Comparison of ENCODE assay signal across 7 cellular contexts in the genomic region with DNA sequence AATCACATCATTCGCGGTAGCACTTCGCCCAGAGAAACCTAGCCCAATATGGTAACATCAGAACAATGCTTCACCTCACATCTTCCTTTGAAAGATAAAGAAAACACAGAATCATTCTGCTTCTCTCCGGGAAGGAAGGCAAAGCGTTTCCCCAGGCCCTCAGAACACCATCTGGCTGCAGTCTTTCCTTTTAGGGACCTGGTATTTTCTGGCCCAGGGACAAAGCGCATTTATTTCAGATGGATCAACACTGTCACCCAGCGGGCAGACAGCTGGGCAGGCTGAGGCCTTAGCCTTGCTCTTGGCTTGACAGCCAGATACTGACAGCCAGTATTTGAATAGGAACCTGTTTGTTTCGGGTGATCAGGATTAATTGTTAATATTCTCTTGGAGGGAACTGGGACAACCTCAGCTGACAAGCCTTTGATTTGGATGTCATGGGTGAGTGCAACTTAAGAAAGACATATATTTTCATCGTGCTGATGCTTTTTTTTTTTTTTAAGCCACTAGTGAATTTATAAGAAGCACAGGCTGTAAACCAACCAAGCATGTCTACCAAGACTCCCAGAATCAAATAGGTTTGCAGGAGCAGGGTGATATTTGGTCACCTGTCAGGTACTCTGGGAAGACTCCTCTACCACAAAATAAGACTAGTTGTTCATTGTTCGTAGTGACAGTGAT.
DNase-seq lines count a peak whose midpoint lies in the region; ATAC-seq, FAIRE-seq and TF ChIP-seq lines count a peak whose summit lies in the region.

No MANE protein-coding gene starts in this region.

- H3K4me1 ChIP-seq in OCI-LY1 (ENCODE audit: insufficient read depth, low read length, severe bottlenecking) (no peaks in the 10 kb centered on the region), H1 (replicated peaks in 1 of 4; ENCODE audit: control insufficient read depth in 3 of 4, insufficient read depth in 4 of 4, low read length in 3 of 4) (no peaks in the 10 kb centered on the region), right lobe of liver (no peaks in the 10 kb centered on the region), upper lobe of left lung (peaks cover 5 to 12% (median 10%) of the 10 kb centered on the region in 4 donors)

- H3K36me3 Mint-ChIP-seq in activated naive CD8-positive, alpha-beta T cell treated with anti-CD3 and anti-CD28 coated beads for 36 hours: no peaks in the 10 kb centered on the region

- no peaks in the 10 kb centered on the region for H3K9me2 ChIP-seq in OCI-LY1 (ENCODE audit: low read depth, low read length)

- no peak overlapping the region for H3K14ac ChIP-seq in H1 (ENCODE audit: insufficient read length)

- H3K4me2 ChIP-seq in OCI-LY1 (ENCODE audit: low read length): no peak overlapping the region
- H3K4me2 ChIP-seq in H1 (ENCODE audit: insufficient read depth in 1 of 2, low read depth in 2 of 2, low read length in 2 of 2): peak overlapping the region; percentile 3 to 44; a peak in 3 of 4 replicates

- H3K27me3 ChIP-seq in OCI-LY1 (ENCODE audit: insufficient read depth, low read length) (0 out of 2 replicates have a peak, but pooled peaks cover 4% of the 10 kb centered on the region), H1 (replicated peaks in 1 of 4; ENCODE audit: control insufficient read depth in 3 of 4, extremely low read depth in 1 of 4, insufficient read depth in 3 of 4, low read length in 3 of 4) (no peaks in the 10 kb centered on the region), right lobe of liver (no peaks in the 10 kb centered on the region), upper lobe of left lung (no peaks in the 10 kb centered on the region)

- H3K9ac ChIP-seq in OCI-LY1 (ENCODE audit: low read length): no peak overlapping the region
- H3K9ac ChIP-seq in H1 (replicated peaks in 1 of 4; ENCODE audit: extremely low read depth in 1 of 4, low read depth in 3 of 4, low read length in 3 of 4): no peak overlapping the region

- H3K36me3 ChIP-seq in OCI-LY1 (ENCODE audit: insufficient read depth, low read length) (no peaks in the 10 kb centered on the region), H1 (ENCODE audit: control insufficient read depth in 2 of 4, insufficient read depth in 4 of 4, low read length in 3 of 4) (no peaks in the 10 kb centered on the region), right lobe of liver (no peaks in the 10 kb centered on the region), upper lobe of left lung (no peaks in the 10 kb centered on the region)

- no peak overlapping the region for H4K91ac ChIP-seq in H1 (replicated peaks; ENCODE audit: insufficient read length, low read length)

- H2BK20ac ChIP-seq in H1 (ENCODE audit: low read length): no peak overlapping the region

- H3K4me3 Mint-ChIP-seq in activated naive CD8-positive, alpha-beta T cell treated with anti-CD3 and anti-CD28 coated beads for 36 hours: no peak overlapping the region

- CTCF ChIA-PET in H1 (lab: Charles Lee; ENCODE audit: partially characterized antibody): interaction anchor here (0.8 to 2.3 kb wide), 13 partner anchors 15 to 457 kb away, joined by 3 to 17 read pairs (median 3); partner anchors contain the start of gene NDUFA12

- no peak overlapping the region for H4K8ac ChIP-seq in H1 (ENCODE audit: extremely low read depth, insufficient read depth, low read length)

- peaks cover 1% of the 10 kb centered on the region for H3K9me3 Mint-ChIP-seq in activated naive CD8-positive, alpha-beta T cell treated with anti-CD3 and anti-CD28 coated beads for 36 hours

- H3K4ac ChIP-seq in H1 (replicated peaks; ENCODE audit: insufficient read length, low read depth, low read length): no peak overlapping the region

- H2BK5ac ChIP-seq in H1 (ENCODE audit: low read depth, low read length): no peak overlapping the region

- FAIRE-seq in H1 (lab: Jason Lieb, UNC): peak; percentile 81

- H3K79me1 ChIP-seq in H1 (ENCODE audit: low read depth, low read length): no peaks in the 10 kb centered on the region

- no peaks in the 10 kb centered on the region for H4K20me1 ChIP-seq in OCI-LY1 (ENCODE audit: insufficient read depth, low read length)
- no peaks in the 10 kb centered on the region for H4K20me1 ChIP-seq in H1 (replicated peaks in 1 of 2; ENCODE audit: control insufficient read depth in 1 of 2, insufficient read depth in 2 of 2, low read length in 2 of 2)

- ATAC-seq in HG02885 (IDR thresholded peaks at IDR 0.05; ENCODE audit: poor library complexity, unreplicated experiment) (peak; percentile 39), right lobe of liver (peak; percentile 99 to 100 (median 100)), upper lobe of left lung (ENCODE audit: low FRiP score in 2 of 2) (peak; percentile 81 to 88), HG02763 (IDR thresholded peaks at IDR 0.05; ENCODE audit: unreplicated experiment) (no peak)

- no peaks in the 10 kb centered on the region for H3K23me2 ChIP-seq in H1 (ENCODE audit: low read depth, low read length)

- TF ChIP-seq CTCF in OCI-LY1 (IDR thresholded peaks at IDR 0.05; ENCODE audit: low read length) (peak; percentile 68), H1 (IDR thresholded peaks at IDR 0.05; ENCODE audit: control extremely low read depth in 1 of 3, insufficient read depth in 1 of 3, low read depth in 1 of 3, low read length in 3 of 3) (peak; percentile 89 to 94 (median 89)), right lobe of liver (IDR thresholded peaks at IDR 0.05) (peak; percentile 69 to 96 (median 93)), upper lobe of left lung (IDR thresholded peaks at IDR 0.05) (peak; percentile 41 to 87 (median 82))

- 34% methylated on average over 10 of the region's 10 CpGs; no CpG with 5 or more reads in 1 of the 2 experiments for WGBS in H1 (ENCODE audit: extremely low coverage in 1 of 2, insufficient coverage in 1 of 2, insufficient read length in 1 of 2, insufficient replicate concordance in 2 of 2, low coverage in 1 of 2, low lambda C conversion rate in 2 of 2, missing lambda C conversion rate in 1 of 2), 2 experiments
- WGBS in right lobe of liver (ENCODE audit: insufficient coverage, low coverage, low lambda C conversion rate, missing lambda C conversion rate): 23% methylated on average over 9 of the region's 10 CpGs
- 32 to 41% methylated on average over 9 to 10 of the region's 10 CpGs for WGBS in upper lobe of left lung, 2 donors

- no peaks in the 10 kb centered on the region for H3F3A ChIP-seq in OCI-LY1 (ENCODE audit: insufficient read depth, low read length)

- intact Hi-C loops in right lobe of liver (cut with DNase I): loop anchor here in 1 of 2 donors (10.0 kb wide), 1 partner anchor 222 kb away; no protein-coding TSS in a partner anchor

- H3K27ac ChIP-seq in OCI-LY1 (ENCODE audit: low read depth, low read length, poor library complexity, severe bottlenecking) (no peak overlapping the region), H1 (ENCODE audit: low read depth, low read length) (no peak overlapping the region), right lobe of liver (peak overlapping the region in 1 of 3 donors; percentile 21), upper lobe of left lung (peak overlapping the region in 3 of 4 donors; percentile 9 to 71 (median 45))

- TF ChIP-seq EP300 in H1 (IDR thresholded peaks at IDR 0.05; ENCODE audit: borderline replicate concordance in 1 of 2, low read depth in 2 of 2, low read length in 2 of 2): peak in 1 of 2 experiments; percentile 71; a peak in 1 of 3 replicates
- no peak for TF ChIP-seq EP300 in upper lobe of left lung (IDR thresholded peaks at IDR 0.05)

- no peak overlapping the region for H3K56ac ChIP-seq in H1 (replicated peaks; ENCODE audit: insufficient read length, low read depth, low read length)

- H3K9me3 ChIP-seq in OCI-LY1 (ENCODE audit: low read length) (no peaks in the 10 kb centered on the region), H1 (ENCODE audit: insufficient read depth in 2 of 2, low read depth in 1 of 2, low read length in 1 of 2) (no peaks in the 10 kb centered on the region), right lobe of liver (no peaks in the 10 kb centered on the region), upper lobe of left lung (no peaks in the 10 kb centered on the region)

- no peak overlapping the region for H2BK12ac ChIP-seq in H1 (ENCODE audit: low read depth, low read length)

- H4K5ac ChIP-seq in H1 (ENCODE audit: insufficient read length, low read depth, low read length): no peak overlapping the region

- H2BK120ac ChIP-seq in H1 (replicated peaks; ENCODE audit: low read depth, low read length): no peak overlapping the region

- TF ChIP-seq RAD21 in H1 (IDR thresholded peaks at IDR 0.05 in 1 of 2, conservative IDR thresholded peaks at IDR 0.05 in 1 of 2; ENCODE audit: low read depth in 2 of 2, low read length in 2 of 2): peak; percentile 99 to 100

- no peaks in the 10 kb centered on the region for H3K27me3 Mint-ChIP-seq in activated naive CD8-positive, alpha-beta T cell treated with anti-CD3 and anti-CD28 coated beads for 36 hours

- H3K18ac ChIP-seq in H1 (ENCODE audit: extremely low read depth, low read length): no peak overlapping the region

- TF ChIP-seq POLR2A in H1 (IDR thresholded peaks at IDR 0.05; ENCODE audit: control extremely low read depth in 1 of 2, low read depth in 2 of 2, low read length in 2 of 2): no peak
- no peak for TF ChIP-seq POLR2A in right lobe of liver (IDR thresholded peaks at IDR 0.05)
- no peak for TF ChIP-seq POLR2A in upper lobe of left lung (IDR thresholded peaks at IDR 0.05)

- H2AK5ac ChIP-seq in H1 (ENCODE audit: low read depth, low read length): no peak overlapping the region

- H3K79me2 ChIP-seq in OCI-LY1 (ENCODE audit: insufficient read depth, low read length): no peaks in the 10 kb centered on the region
- no peaks in the 10 kb centered on the region for H3K79me2 ChIP-seq in H1 (ENCODE audit: control insufficient read depth in 1 of 2, insufficient read depth in 2 of 2, low read length in 2 of 2)

- DNase-seq in H1 (ENCODE audit: low read depth in 1 of 2, low spot score in 2 of 2) (peak; percentile 74 to 78), right lobe of liver (peak; percentile 69 to 78 (median 72)), upper lobe of left lung (peak in 1 of 2 donors; percentile 78)
- no peak for DNase-seq in activated naive CD8-positive, alpha-beta T cell treated with anti-CD3 and anti-CD28 coated beads for 36 hours

- H3K27ac Mint-ChIP-seq in activated naive CD8-positive, alpha-beta T cell treated with anti-CD3 and anti-CD28 coated beads for 36 hours: no peak overlapping the region

- no peak overlapping the region for H3K4me3 ChIP-seq in OCI-LY1 (ENCODE audit: low read depth, low read length, poor library complexity, severe bottlenecking)
- no peak overlapping the region; a peak in 1 of 8 replicates for H3K4me3 ChIP-seq in H1 (ENCODE audit: extremely low read depth in 1 of 4, insufficient read depth in 2 of 4, low read depth in 3 of 4, low read length in 4 of 4)
- no peak overlapping the region for H3K4me3 ChIP-seq in right lobe of liver
- H3K4me3 ChIP-seq in upper lobe of left lung: peak overlapping the region in 1 of 4 donors; percentile 14

- H2AFZ ChIP-seq in OCI-LY1 (ENCODE audit: low read length): no peak overlapping the region
- no peak overlapping the region for H2AFZ ChIP-seq in H1 (ENCODE audit: low read length)

- H3K4me1 Mint-ChIP-seq in activated naive CD8-positive, alpha-beta T cell treated with anti-CD3 and anti-CD28 coated beads for 36 hours: peaks cover 8% of the 10 kb centered on the region

- POLR2A ChIA-PET in H1 (lab: Charles Lee; ENCODE audit: partially characterized antibody): interaction anchor here (1.8 kb wide), 1 partner anchor 119 kb away, joined by 3 read pairs; the partner anchor contains the start of genes FGD6 and VEZT

- no peak overlapping the region for H2BK15ac ChIP-seq in H1 (ENCODE audit: low read length)

- no peak overlapping the region for H3K23ac ChIP-seq in H1 (ENCODE audit: insufficient read length)

Comparison
In these comparisons a context has a peak if more than half of its experiments do, and no peak if none do; other contexts are left out.
1. H3K27ac ChIP-seq: peak in upper lobe of left lung (3 of 4); none in OCI-LY1 (single experiment) and H1 (single experiment).
2. Peak in every context shown above with its lines, with median percentiles within 50 percentile points of each other: CTCF ChIP-seq.